ENCODE assay signal across 18 cellular contexts in genomic region chr10:24928163-24928562, GRCh38.
"Had no signal": no experiment of that assay in that cellular context is flagged by ENCODE, and none has a peak within 500 bp of the region (broad histone marks: within the 10 kb centered on the region; RNA-seq: fewer than 3 reads in every experiment).

No MANE protein-coding gene starts in this region.

- H3K4me1 ChIP-seq: lower lobe of right lung, psoas muscle, sigmoid colon, upper lobe of left lung had no signal

- H3K4me3 ChIP-seq: coronary artery, lower lobe of right lung, ovary, psoas muscle, sigmoid colon, thoracic aorta, tibial nerve, upper lobe of left lung had no signal

- H3K36me3 ChIP-seq: lower lobe of right lung, ovary, sigmoid colon, thoracic aorta, tibial nerve, upper lobe of left lung had no signal

- H3K4me3 Mint-ChIP-seq: nephron progenitor cell; stimulated activated memory B cell treated with anti-CD40 and anti-IgM and Interleukin-4, amounts not matched to agents 10 μg/mL and 1 μg/mL and 100 μg/mL, for 72 hours; stimulated activated naive CD8-positive, alpha-beta T cell treated with anti-CD3 and anti-CD28 coated beads, Interleukin-15, Interleukin-2, amounts not matched to agents 100 ng/mL and 50 ng/mL, for 24 hours had no signal

- H3K27me3 Mint-ChIP-seq: stimulated activated memory B cell treated with anti-CD40 and anti-IgM and Interleukin-4, amounts not matched to agents 10 μg/mL and 1 μg/mL and 100 μg/mL, for 72 hours; stimulated activated naive CD8-positive, alpha-beta T cell treated with anti-CD3 and anti-CD28 coated beads, Interleukin-15, Interleukin-2, amounts not matched to agents 100 ng/mL and 50 ng/mL, for 24 hours had no signal

- H3K27me3 ChIP-seq: ovary, sigmoid colon, tibial nerve, upper lobe of left lung had no signal

- DNase-seq: hypothalamus; left ventricle myocardium superior; lower lobe of right lung; nephron progenitor cell; nucleus accumbens; ovary; posterior cingulate gyrus; psoas muscle; right cardiac atrium; sigmoid colon; stimulated activated CD4-positive, alpha-beta T cell treated with anti-CD3 and anti-CD28 coated beads, Interleukin-2, amount 100 ng/mL, for 24 hours; stimulated activated CD4-positive, alpha-beta T cell treated with anti-CD3 and anti-CD28 coated beads, Interleukin-4, amount 100 ng/mL, for 24 hours; upper lobe of left lung had no signal

- ATAC-seq: left ventricle myocardium superior; lower lobe of right lung; psoas muscle; right cardiac atrium; stimulated activated memory B cell treated with anti-CD40 and anti-IgM and Interleukin-4, amounts not matched to agents 10 μg/mL and 1 μg/mL and 100 μg/mL, for 72 hours had no signal

- H3K27ac Mint-ChIP-seq: stimulated activated memory B cell treated with anti-CD40 and anti-IgM and Interleukin-4, amounts not matched to agents 10 μg/mL and 1 μg/mL and 100 μg/mL, for 72 hours; stimulated activated naive CD8-positive, alpha-beta T cell treated with anti-CD3 and anti-CD28 coated beads, Interleukin-15, Interleukin-2, amounts not matched to agents 100 ng/mL and 50 ng/mL, for 24 hours had no signal

- H3K27ac ChIP-seq: coronary artery, lower lobe of right lung, ovary, psoas muscle, sigmoid colon, tibial nerve, upper lobe of left lung had no signal
